ENCODE assay signal across 15 cellular contexts in genomic region chr1:214326406-214326805, GRCh38. TPM values are rescaled to one million over a fixed set of nuclear protein-coding genes. Genes with fewer than 3 reads are reported as not detected.
A peak's percentile ranks its signal among the peaks of the same experiment; 100 is the strongest.
DNase-seq lines count a peak whose midpoint lies in the region; ATAC-seq and TF ChIP-seq lines count a peak whose summit lies in the region.
"Had no signal": no experiment of that assay in that cellular context is flagged by ENCODE, and none has a peak within 500 bp of the region (broad histone marks: within the 10 kb centered on the region; RNA-seq: fewer than 3 reads in every experiment).

No MANE protein-coding gene starts in this region.

- H3K4me1 Mint-ChIP-seq in mesothelial cell of epicardium = peaks cover 13% of the 10 kb centered on the region
- H3K4me1 Mint-ChIP-seq in nephron progenitor cell = peaks cover 21% of the 10 kb centered on the region

- H3K9me3 Mint-ChIP-seq in mesothelial cell of epicardium (no peaks in the 10 kb centered on the region), nephron progenitor cell (no peaks in the 10 kb centered on the region)

- H3K36me3 Mint-ChIP-seq in mesothelial cell of epicardium (peaks cover 10% of the 10 kb centered on the region), nephron progenitor cell (ENCODE audit: low read depth) (peaks cover 19% of the 10 kb centered on the region)

- TF ChIP-seq CTCF in mesothelial cell of epicardium (IDR thresholded peaks at IDR 0.05; ENCODE audit: unreplicated experiment) (no peak), nephron progenitor cell (IDR thresholded peaks at IDR 0.05) (no peak)

- H3K4me3 Mint-ChIP-seq in mesothelial cell of epicardium = no peak overlapping the region
- no peak overlapping the region for H3K4me3 Mint-ChIP-seq in nephron progenitor cell

- peak; percentile 32 for DNase-seq in CMK (ENCODE audit: low read depth)
- peak; percentile 50 for DNase-seq in NCI-H69 (lab: John Stamatoyannopoulos, UW)
- no peak for DNase-seq in mesothelial cell of epicardium (ENCODE audit: low spot score in 2 of 2, unreplicated experiment in 2 of 2)
- DNase-seq in GDM1 (lab: John Stamatoyannopoulos, UW) = no peak
- no peak for DNase-seq in nephron progenitor cell
- DNase-seq: activated CD4-positive, CD25-positive, alpha-beta regulatory T cell; KG1; left colon; NCI-H1105 treated with DMSO at 0.1 percent for 48 hours; NCI-H2171 treated with DMSO at 0.1 percent for 48 hours; sigmoid colon; T-helper 1 cell had no signal

- ATAC-seq in GM19035 (IDR thresholded peaks at IDR 0.05; ENCODE audit: unreplicated experiment) = peak; percentile 59
- peak; percentile 71 for ATAC-seq in HG02678 (IDR thresholded peaks at IDR 0.05; ENCODE audit: unreplicated experiment)
- ATAC-seq in activated CD4-positive, CD25-positive, alpha-beta regulatory T cell treated with anti-CD3 and anti-CD28 coated beads, Interleukin-2, amount 50 U/mL, for 24 hours = no peak
- ATAC-seq: left colon had no signal

- no peak overlapping the region for H3K27ac Mint-ChIP-seq in mesothelial cell of epicardium
- no peak overlapping the region for H3K27ac Mint-ChIP-seq in nephron progenitor cell

- H3K27me3 Mint-ChIP-seq in mesothelial cell of epicardium (ENCODE audit: low read depth) (no peaks in the 10 kb centered on the region), nephron progenitor cell (ENCODE audit: low read depth, poor library complexity) (peaks cover 3% of the 10 kb centered on the region)

RNA-seq across cellular contexts. Expression of gene SMYD2, which starts 45.4 kb away (rescaled TPM):
- total RNA-seq in mesothelial cell of epicardium = 34.8 to 35.8 TPM (median 35.3 TPM) in 3 replicates

Comparison
In these comparisons a context has a peak if more than half of its experiments do, and no peak if none do; other contexts are left out.
1. DNase-seq: peak in CMK (single experiment) and NCI-H69 (single experiment); none in mesothelial cell of epicardium (0 of 2), GDM1 (single experiment) and nephron progenitor cell (single experiment).
2. ATAC-seq: peak in GM19035 (single experiment) and HG02678 (single experiment); none in activated CD4-positive, CD25-positive, alpha-beta regulatory T cell treated with anti-CD3 and anti-CD28 coated beads, Interleukin-2, amount 50 U/mL, for 24 hours (0 of 2).